ENCODE assay signal across 10 cellular contexts in the genomic region with DNA sequence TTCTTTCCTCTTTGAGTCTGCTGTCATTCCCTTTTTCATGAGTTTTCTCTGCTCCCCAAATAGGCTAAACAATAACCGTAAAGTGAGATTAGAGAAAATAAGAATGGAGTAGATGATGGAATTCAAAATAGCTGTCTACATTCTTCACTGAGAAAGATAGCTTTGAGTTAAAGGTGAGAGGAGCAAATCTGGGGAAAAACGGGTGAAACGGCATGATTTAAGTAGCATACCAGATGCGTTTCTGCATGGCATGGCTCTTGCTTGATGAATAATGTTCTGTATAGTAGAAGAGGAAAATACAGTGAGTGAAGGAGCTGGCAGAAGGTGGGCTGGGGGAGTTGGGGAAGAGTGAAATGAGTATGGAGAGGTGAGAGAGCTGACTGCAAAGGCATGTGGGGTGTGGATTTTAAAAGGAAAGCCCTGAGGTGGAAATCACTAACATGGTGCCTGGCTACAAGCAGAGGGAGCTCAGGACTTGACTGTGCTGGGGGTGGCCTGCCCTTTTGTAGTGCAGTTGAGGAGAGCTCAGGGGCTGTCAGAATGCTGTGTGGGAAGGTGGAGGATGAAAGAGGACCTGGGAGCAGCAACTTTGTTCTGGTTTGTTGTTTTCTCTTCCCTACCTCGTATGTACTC. TPM values are rescaled to one million over a fixed set of nuclear protein-coding genes. Genes with fewer than 3 reads are reported as not detected.
DNase-seq lines count a peak whose midpoint lies in the region; ATAC-seq and TF ChIP-seq lines count a peak whose summit lies in the region.
"Had no signal": no experiment of that assay in that cellular context is flagged by ENCODE, and none has a peak within 500 bp of the region (broad histone marks: within the 10 kb centered on the region; RNA-seq: fewer than 3 reads in every experiment).

No MANE protein-coding gene starts in this region.

- no peak overlapping the region for H3K4me3 ChIP-seq in neural progenitor cell

- H3K27ac ChIP-seq in neural progenitor cell: peak overlapping the region; percentile 82

- H3K36me3 ChIP-seq in neural progenitor cell: no peaks in the 10 kb centered on the region

- no peak overlapping the region for H3K4me3 Mint-ChIP-seq in CD14-positive monocyte
- peak overlapping the region in 2 of 4 donors; percentile 23 to 54 for H3K4me3 Mint-ChIP-seq in IgD-negative memory B cell
- peak overlapping the region; percentile 4 for H3K4me3 Mint-ChIP-seq in neural progenitor cell

- H3K27me3 ChIP-seq in neural progenitor cell: no peaks in the 10 kb centered on the region

- peaks cover 45% of the 10 kb centered on the region for H3K79me2 ChIP-seq in neural progenitor cell (ENCODE audit: low read depth)

- H2AFZ ChIP-seq in neural progenitor cell (replicated peaks): no peak overlapping the region

- peaks cover 59% of the 10 kb centered on the region for H4K20me1 ChIP-seq in neural progenitor cell (ENCODE audit: low read depth)

- H3K9me3 Mint-ChIP-seq in CD14-positive monocyte: no peaks in the 10 kb centered on the region
- no peaks in the 10 kb centered on the region for H3K9me3 Mint-ChIP-seq in IgD-negative memory B cell
- no peaks in the 10 kb centered on the region for H3K9me3 Mint-ChIP-seq in neural progenitor cell

- TF ChIP-seq CTCF in CD14-positive monocyte (IDR thresholded peaks at IDR 0.05) (no peak), neural progenitor cell (IDR thresholded peaks at IDR 0.05) (no peak)

- peak overlapping the region; percentile 43 for H3K4me2 ChIP-seq in neural progenitor cell

- H3K36me3 Mint-ChIP-seq in CD14-positive monocyte (peaks cover 9 to 13% of the 10 kb centered on the region in 2 donors), IgD-negative memory B cell (peaks cover 6% of the 10 kb centered on the region), neural progenitor cell (no peaks in the 10 kb centered on the region)

- peaks cover 24% of the 10 kb centered on the region for H3K4me1 Mint-ChIP-seq in CD14-positive monocyte
- peaks cover 19 to 28% (median 26%) of the 10 kb centered on the region in 3 donors for H3K4me1 Mint-ChIP-seq in IgD-negative memory B cell
- H3K4me1 Mint-ChIP-seq in neural progenitor cell: peaks cover 21% of the 10 kb centered on the region

- no peaks in the 10 kb centered on the region for H3K9me3 ChIP-seq in neural progenitor cell (ENCODE audit: low read depth)

- ATAC-seq in HG02973 (IDR thresholded peaks at IDR 0.05; ENCODE audit: unreplicated experiment): no peak
- ATAC-seq in HG03175 (IDR thresholded peaks at IDR 0.05; ENCODE audit: unreplicated experiment): no peak
- no peak for ATAC-seq in HG03108 (IDR thresholded peaks at IDR 0.05; ENCODE audit: unreplicated experiment)

- peaks cover 26% of the 10 kb centered on the region for H3K4me1 ChIP-seq in neural progenitor cell

- intact Hi-C loops in CD14-positive monocyte (cut with micrococcal nuclease): no loop called here

- no peak for DNase-seq in CD14-positive monocyte (ENCODE audit: low spot score)
- DNase-seq in ecto neural progenitor cell (ENCODE audit: low spot score): peak; percentile 54
- DNase-seq in neural progenitor cell (ENCODE audit: low spot score): peak; percentile 56
- DNase-seq in HT-29 (ENCODE audit: low spot score): no peak
- DNase-seq: activated CD8-positive, alpha-beta memory T cell treated with anti-CD3 and anti-CD28 coated beads for 24 hours; NCI-H524 had no signal

- H3F3A ChIP-seq in neural progenitor cell (ENCODE audit: low read depth): peaks cover 60% of the 10 kb centered on the region

- H3K27ac Mint-ChIP-seq in CD14-positive monocyte (peak overlapping the region in 6 of 7 donors; percentile 37 to 84 (median 54)), IgD-negative memory B cell (peak overlapping the region; percentile 37 to 79 (median 53)), neural progenitor cell (no peak overlapping the region)

- H3K27me3 Mint-ChIP-seq in CD14-positive monocyte (ENCODE audit: low read depth in 3 of 3): no peaks in the 10 kb centered on the region
- no peaks in the 10 kb centered on the region for H3K27me3 Mint-ChIP-seq in IgD-negative memory B cell
- H3K27me3 Mint-ChIP-seq in neural progenitor cell (ENCODE audit: insufficient read depth, low read depth): peaks cover 2% of the 10 kb centered on the region

- H3K9ac ChIP-seq in neural progenitor cell: no peak overlapping the region

RNA-seq across cellular contexts. Expression of gene BICRAL, which starts 8.8 kb away (rescaled TPM):
- polyA plus RNA-seq in CD14-positive monocyte (1 to 10 TPM; 1.6 to 2.2 TPM), IgD-negative memory B cell (4.7 TPM)
- 8.6 TPM in 2 replicates for total RNA-seq in neural progenitor cell (ENCODE audit: low replicate concordance)
- total RNA-seq in HT-29 (2014; rRNA removed; shearing (Covaris generic)): 3.6 and 3.9 TPM in 2 replicates

RNA-seq across cellular contexts. Expression of gene TBCC, which starts 44.8 kb away (rescaled TPM):
- 10 to 100 TPM; 30.7 to 31.3 TPM for polyA plus RNA-seq in CD14-positive monocyte
- polyA plus RNA-seq in IgD-negative memory B cell: 67.2 TPM
- total RNA-seq in neural progenitor cell (ENCODE audit: low replicate concordance): 40.1 and 40.4 TPM in 2 replicates
- total RNA-seq in HT-29 (2014; rRNA removed; shearing (Covaris generic)): 34.5 and 38.7 TPM in 2 replicates

Comparison
In these comparisons a context has a peak if more than half of its experiments do, and no peak if none do; other contexts are left out.
1. DNase-seq: peak in ecto neural progenitor cell (single experiment) and neural progenitor cell (single experiment); none in CD14-positive monocyte (single experiment) and HT-29 (single experiment).